Comparison of ENCODE assay signal across 1 cellular context in the genomic region with DNA sequence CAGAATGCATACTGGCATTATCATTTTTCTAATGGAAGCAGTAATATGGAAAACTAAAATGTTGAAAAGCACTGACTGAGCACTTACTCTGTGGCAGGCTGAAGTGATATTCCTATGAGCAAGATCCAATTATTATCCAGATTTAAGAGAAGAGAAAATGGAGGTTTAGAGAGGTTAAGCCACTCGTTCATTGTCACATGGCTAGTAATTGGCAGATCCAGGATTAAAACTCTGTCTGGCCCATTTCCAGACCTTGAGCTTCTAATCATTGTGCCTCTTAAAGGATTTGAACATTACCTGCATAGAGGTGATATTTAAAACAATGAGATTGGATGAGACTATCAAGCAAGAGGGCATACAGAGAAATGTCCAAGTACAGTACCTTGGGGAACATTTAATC.
TF ChIP-seq lines count a peak whose summit lies in the region.

No MANE protein-coding gene starts in this region.

TF ChIP-seq in GM23338, 12 proteins besides CTCF, POLR2A, EP300 and RAD21:
- TF ChIP-seq EZH2 (IDR thresholded peaks at IDR 0.05; ENCODE audit: low read depth, unreplicated experiment) (no peak), STAT1 (IDR thresholded peaks at IDR 0.05; ENCODE audit: unreplicated experiment) (no peak), CREB1 (CRISPR knock-in tag; IDR thresholded peaks at IDR 0.05; ENCODE audit: low read depth) (no peak), ZNF331 (CRISPR knock-in tag; IDR thresholded peaks at IDR 0.05; ENCODE audit: low read depth) (no peak), EZH2phosphoT487 (IDR thresholded peaks at IDR 0.05; ENCODE audit: unreplicated experiment) (no peak), POLR2AphosphoS5 (IDR thresholded peaks at IDR 0.05; ENCODE audit: low read depth) (no peak), JUNB (IDR thresholded peaks at IDR 0.05; ENCODE audit: unreplicated experiment) (no peak), NANOG (IDR thresholded peaks at IDR 0.05; ENCODE audit: borderline replicate concordance) (no peak), ZNF114 (CRISPR knock-in tag; IDR thresholded peaks at IDR 0.05) (no peak)
- TF ChIP-seq, protein P1, sequence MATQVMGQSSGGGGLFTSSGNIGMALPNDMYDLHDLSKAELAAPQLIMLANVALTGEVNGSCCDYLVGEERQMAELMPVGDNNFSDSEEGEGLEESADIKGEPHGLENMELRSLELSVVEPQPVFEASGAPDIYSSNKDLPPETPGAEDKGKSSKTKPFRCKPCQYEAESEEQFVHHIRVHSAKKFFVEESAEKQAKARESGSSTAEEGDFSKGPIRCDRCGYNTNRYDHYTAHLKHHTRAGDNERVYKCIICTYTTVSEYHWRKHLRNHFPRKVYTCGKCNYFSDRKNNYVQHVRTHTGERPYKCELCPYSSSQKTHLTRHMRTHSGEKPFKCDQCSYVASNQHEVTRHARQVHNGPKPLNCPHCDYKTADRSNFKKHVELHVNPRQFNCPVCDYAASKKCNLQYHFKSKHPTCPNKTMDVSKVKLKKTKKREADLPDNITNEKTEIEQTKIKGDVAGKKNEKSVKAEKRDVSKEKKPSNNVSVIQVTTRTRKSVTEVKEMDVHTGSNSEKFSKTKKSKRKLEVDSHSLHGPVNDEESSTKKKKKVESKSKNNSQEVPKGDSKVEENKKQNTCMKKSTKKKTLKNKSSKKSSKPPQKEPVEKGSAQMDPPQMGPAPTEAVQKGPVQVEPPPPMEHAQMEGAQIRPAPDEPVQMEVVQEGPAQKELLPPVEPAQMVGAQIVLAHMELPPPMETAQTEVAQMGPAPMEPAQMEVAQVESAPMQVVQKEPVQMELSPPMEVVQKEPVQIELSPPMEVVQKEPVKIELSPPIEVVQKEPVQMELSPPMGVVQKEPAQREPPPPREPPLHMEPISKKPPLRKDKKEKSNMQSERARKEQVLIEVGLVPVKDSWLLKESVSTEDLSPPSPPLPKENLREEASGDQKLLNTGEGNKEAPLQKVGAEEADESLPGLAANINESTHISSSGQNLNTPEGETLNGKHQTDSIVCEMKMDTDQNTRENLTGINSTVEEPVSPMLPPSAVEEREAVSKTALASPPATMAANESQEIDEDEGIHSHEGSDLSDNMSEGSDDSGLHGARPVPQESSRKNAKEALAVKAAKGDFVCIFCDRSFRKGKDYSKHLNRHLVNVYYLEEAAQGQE (IDR thresholded peaks at IDR 0.05; ENCODE audit: unreplicated experiment), result no peak
- TF ChIP-seq, protein P2, sequence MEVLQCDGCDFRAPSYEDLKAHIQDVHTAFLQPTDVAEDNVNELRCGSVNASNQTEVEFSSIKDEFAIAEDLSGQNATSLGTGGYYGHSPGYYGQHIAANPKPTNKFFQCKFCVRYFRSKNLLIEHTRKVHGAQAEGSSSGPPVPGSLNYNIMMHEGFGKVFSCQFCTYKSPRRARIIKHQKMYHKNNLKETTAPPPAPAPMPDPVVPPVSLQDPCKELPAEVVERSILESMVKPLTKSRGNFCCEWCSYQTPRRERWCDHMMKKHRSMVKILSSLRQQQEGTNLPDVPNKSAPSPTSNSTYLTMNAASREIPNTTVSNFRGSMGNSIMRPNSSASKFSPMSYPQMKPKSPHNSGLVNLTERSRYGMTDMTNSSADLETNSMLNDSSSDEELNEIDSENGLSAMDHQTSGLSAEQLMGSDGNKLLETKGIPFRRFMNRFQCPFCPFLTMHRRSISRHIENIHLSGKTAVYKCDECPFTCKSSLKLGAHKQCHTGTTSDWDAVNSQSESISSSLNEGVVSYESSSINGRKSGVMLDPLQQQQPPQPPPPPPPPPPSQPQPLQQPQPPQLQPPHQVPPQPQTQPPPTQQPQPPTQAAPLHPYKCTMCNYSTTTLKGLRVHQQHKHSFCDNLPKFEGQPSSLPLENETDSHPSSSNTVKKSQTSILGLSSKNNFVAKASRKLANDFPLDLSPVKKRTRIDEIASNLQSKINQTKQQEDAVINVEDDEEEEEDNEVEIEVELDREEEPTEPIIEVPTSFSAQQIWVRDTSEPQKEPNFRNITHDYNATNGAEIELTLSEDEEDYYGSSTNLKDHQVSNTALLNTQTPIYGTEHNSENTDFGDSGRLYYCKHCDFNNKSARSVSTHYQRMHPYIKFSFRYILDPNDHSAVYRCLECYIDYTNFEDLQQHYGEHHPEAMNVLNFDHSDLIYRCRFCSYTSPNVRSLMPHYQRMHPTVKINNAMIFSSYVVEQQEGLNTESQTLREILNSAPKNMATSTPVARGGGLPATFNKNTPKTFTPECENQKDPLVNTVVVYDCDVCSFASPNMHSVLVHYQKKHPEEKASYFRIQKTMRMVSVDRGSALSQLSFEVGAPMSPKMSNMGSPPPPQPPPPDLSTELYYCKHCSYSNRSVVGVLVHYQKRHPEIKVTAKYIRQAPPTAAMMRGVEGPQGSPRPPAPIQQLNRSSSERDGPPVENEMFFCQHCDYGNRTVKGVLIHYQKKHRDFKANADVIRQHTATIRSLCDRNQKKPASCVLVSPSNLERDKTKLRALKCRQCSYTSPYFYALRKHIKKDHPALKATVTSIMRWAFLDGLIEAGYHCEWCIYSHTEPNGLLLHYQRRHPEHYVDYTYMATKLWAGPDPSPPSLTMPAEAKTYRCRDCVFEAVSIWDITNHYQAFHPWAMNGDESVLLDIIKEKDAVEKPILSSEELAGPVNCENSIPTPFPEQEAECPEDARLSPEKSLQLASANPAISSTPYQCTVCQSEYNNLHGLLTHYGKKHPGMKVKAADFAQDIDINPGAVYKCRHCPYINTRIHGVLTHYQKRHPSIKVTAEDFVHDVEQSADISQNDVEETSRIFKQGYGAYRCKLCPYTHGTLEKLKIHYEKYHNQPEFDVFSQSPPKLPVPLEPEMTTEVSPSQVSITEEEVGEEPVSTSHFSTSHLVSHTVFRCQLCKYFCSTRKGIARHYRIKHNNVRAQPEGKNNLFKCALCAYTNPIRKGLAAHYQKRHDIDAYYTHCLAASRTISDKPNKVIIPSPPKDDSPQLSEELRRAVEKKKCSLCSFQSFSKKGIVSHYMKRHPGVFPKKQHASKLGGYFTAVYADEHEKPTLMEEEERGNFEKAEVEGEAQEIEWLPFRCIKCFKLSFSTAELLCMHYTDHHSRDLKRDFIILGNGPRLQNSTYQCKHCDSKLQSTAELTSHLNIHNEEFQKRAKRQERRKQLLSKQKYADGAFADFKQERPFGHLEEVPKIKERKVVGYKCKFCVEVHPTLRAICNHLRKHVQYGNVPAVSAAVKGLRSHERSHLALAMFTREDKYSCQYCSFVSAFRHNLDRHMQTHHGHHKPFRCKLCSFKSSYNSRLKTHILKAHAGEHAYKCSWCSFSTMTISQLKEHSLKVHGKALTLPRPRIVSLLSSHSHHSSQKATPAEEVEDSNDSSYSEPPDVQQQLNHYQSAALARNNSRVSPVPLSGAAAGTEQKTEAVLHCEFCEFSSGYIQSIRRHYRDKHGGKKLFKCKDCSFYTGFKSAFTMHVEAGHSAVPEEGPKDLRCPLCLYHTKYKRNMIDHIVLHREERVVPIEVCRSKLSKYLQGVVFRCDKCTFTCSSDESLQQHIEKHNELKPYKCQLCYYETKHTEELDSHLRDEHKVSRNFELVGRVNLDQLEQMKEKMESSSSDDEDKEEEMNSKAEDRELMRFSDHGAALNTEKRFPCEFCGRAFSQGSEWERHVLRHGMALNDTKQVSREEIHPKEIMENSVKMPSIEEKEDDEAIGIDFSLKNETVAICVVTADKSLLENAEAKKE (CRISPR knock-in tag; IDR thresholded peaks at IDR 0.05), result no peak
- TF ChIP-seq, protein P3, sequence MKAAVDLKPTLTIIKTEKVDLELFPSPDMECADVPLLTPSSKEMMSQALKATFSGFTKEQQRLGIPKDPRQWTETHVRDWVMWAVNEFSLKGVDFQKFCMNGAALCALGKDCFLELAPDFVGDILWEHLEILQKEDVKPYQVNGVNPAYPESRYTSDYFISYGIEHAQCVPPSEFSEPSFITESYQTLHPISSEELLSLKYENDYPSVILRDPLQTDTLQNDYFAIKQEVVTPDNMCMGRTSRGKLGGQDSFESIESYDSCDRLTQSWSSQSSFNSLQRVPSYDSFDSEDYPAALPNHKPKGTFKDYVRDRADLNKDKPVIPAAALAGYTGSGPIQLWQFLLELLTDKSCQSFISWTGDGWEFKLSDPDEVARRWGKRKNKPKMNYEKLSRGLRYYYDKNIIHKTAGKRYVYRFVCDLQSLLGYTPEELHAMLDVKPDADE (IDR thresholded peaks at IDR 0.05), result no peak
TF ChIP-seq in GM23338: peak in this region for 0.
